Comparison of ENCODE assay signal across 17 cellular contexts in the genomic region with DNA sequence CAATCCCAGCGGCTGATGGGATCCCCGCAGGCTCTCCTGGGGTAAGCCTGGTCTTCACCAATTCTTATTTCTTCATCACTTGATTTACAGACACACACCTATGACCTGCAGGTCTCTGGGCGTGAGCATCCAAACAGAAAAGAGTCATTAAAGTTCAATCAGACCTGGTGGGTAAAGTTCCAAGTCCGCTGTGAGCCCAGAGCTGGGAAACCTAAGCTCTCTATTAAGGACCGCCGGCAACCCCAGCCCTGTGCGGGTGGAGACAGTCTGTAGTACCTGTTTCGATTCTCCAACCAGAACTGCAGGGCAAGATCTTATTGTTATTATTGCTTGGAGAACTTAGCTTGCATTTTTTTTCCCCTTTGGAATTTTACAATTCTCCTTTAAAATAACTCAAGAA.
DNase-seq lines count a peak whose midpoint lies in the region; ATAC-seq and FAIRE-seq lines count a peak whose summit lies in the region.
"Had no signal": no experiment of that assay in that cellular context is flagged by ENCODE, and none has a peak within 500 bp of the region (broad histone marks: within the 10 kb centered on the region; RNA-seq: fewer than 3 reads in every experiment).

No MANE protein-coding gene starts in this region.

- WGBS in small intestine, 3 donors: 11 to 63% (median 38%) methylated on average over 8 of the region's 8 CpGs

- H3K4me3 Mint-ChIP-seq in activated CD8-positive, alpha-beta T cell treated with anti-CD3 and anti-CD28 coated beads, Interleukin-2, amount 10 ng/mL, durations not matched to agents 7 days and 5 days: no peak overlapping the region
- H3K4me3 Mint-ChIP-seq: CD14-positive monocyte; CD4-positive, alpha-beta memory T cell had no signal

- CTCF ChIA-PET in activated CD8-positive, alpha-beta T cell treated with anti-CD3 and anti-CD28 coated beads, Interleukin-2, amount 10 ng/mL, durations not matched to agents 7 days and 5 days (lab: Charles Lee): no interaction called here

- H3K4me1 Mint-ChIP-seq in activated CD8-positive, alpha-beta T cell treated with anti-CD3 and anti-CD28 coated beads, Interleukin-2, amount 10 ng/mL, durations not matched to agents 7 days and 5 days (ENCODE audit: low read depth): no peaks in the 10 kb centered on the region
- H3K4me1 Mint-ChIP-seq: CD14-positive monocyte; CD4-positive, alpha-beta memory T cell had no signal

- no peaks in the 10 kb centered on the region for H3K27me3 Mint-ChIP-seq in activated CD8-positive, alpha-beta T cell treated with anti-CD3 and anti-CD28 coated beads, Interleukin-2, amount 10 ng/mL, durations not matched to agents 7 days and 5 days (ENCODE audit: low read depth)

- no peaks in the 10 kb centered on the region for H3K9me3 ChIP-seq in small intestine (ENCODE audit: control insufficient read depth, low read depth)
- H3K9me3 ChIP-seq: BLaER1, HAP-1 had no signal

- no peak overlapping the region for H3K4me3 ChIP-seq in small intestine (ENCODE audit: low read depth in 1 of 2, low read length in 2 of 2)
- H3K4me3 ChIP-seq: BLaER1, GM12878, HAP-1 had no signal

- H3K27me3 ChIP-seq in small intestine (ENCODE audit: control insufficient read depth in 2 of 2, insufficient read depth in 2 of 2, low read length in 2 of 2): no peaks in the 10 kb centered on the region
- H3K27me3 ChIP-seq: BLaER1 had no signal

- H3K27ac ChIP-seq in small intestine (ENCODE audit: low read depth in 1 of 2, low read length in 1 of 2): no peak overlapping the region
- H3K27ac ChIP-seq: BLaER1 had no signal

- FAIRE-seq in small intestine (lab: Jason Lieb, UNC): no peak
- FAIRE-seq: GM12878, H1 had no signal

- POLR2A ChIA-PET in activated CD8-positive, alpha-beta T cell treated with anti-CD3 and anti-CD28 coated beads, Interleukin-2, amount 10 ng/mL, durations not matched to agents 7 days and 5 days (lab: Charles Lee): no interaction called here

- no peak for ATAC-seq in activated CD8-positive, alpha-beta T cell treated with anti-CD3 and anti-CD28 coated beads, Interleukin-2, amount 10 ng/mL, durations not matched to agents 7 days and 5 days
- ATAC-seq: GM12878 had no signal

- no peaks in the 10 kb centered on the region for H3K9me3 Mint-ChIP-seq in activated CD8-positive, alpha-beta T cell treated with anti-CD3 and anti-CD28 coated beads, Interleukin-2, amount 10 ng/mL, durations not matched to agents 7 days and 5 days (ENCODE audit: insufficient read depth)
- H3K9me3 Mint-ChIP-seq: CD14-positive monocyte; CD4-positive, alpha-beta memory T cell had no signal

- no peaks in the 10 kb centered on the region for H3K4me1 ChIP-seq in small intestine (ENCODE audit: control insufficient read depth in 2 of 2, insufficient read depth in 1 of 2, low read depth in 1 of 2, low read length in 1 of 2)
- H3K4me1 ChIP-seq: BLaER1, HAP-1 had no signal

- no peak overlapping the region for H3K27ac Mint-ChIP-seq in activated CD8-positive, alpha-beta T cell treated with anti-CD3 and anti-CD28 coated beads, Interleukin-2, amount 10 ng/mL, durations not matched to agents 7 days and 5 days
- H3K27ac Mint-ChIP-seq: CD14-positive monocyte; CD4-positive, alpha-beta memory T cell had no signal

- no peaks in the 10 kb centered on the region for H3K36me3 Mint-ChIP-seq in activated CD8-positive, alpha-beta T cell treated with anti-CD3 and anti-CD28 coated beads, Interleukin-2, amount 10 ng/mL, durations not matched to agents 7 days and 5 days (ENCODE audit: low read depth)
- H3K36me3 Mint-ChIP-seq: CD14-positive monocyte; CD4-positive, alpha-beta memory T cell had no signal

- no peaks in the 10 kb centered on the region for H3K36me3 ChIP-seq in small intestine (ENCODE audit: control insufficient read depth in 2 of 2, insufficient read depth in 2 of 2, low read length in 2 of 2)
- H3K36me3 ChIP-seq: BLaER1, HAP-1 had no signal

- DNase-seq in NCI-H69 (lab: John Stamatoyannopoulos, UW) (peak; percentile 37), left kidney (ENCODE audit: low read depth, low spot score) (peak; percentile 21), small intestine (peak; percentile 57), SW 1271 (lab: John Stamatoyannopoulos, UW) (no peak), DMS53 treated with DMSO at 0.1 percent for 48 hours (lab: John Stamatoyannopoulos, UW; ENCODE audit: unreplicated experiment) (no peak), NCI-H1436 (lab: John Stamatoyannopoulos, UW) (no peak)
- DNase-seq in activated CD8-positive, alpha-beta T cell treated with anti-CD3 and anti-CD28 coated beads, Interleukin-2, amount 10 ng/mL, durations not matched to agents 7 days and 5 days: no peak
- DNase-seq: 8988T; CD4-positive, alpha-beta memory T cell; DMS153; DND-41; EL had no signal

Comparison
In these comparisons a context has a peak if more than half of its experiments do, and no peak if none do; other contexts are left out.
1. DNase-seq: peak in NCI-H69 (single experiment), left kidney (single experiment) and small intestine (single experiment); none in activated CD8-positive, alpha-beta T cell treated with anti-CD3 and anti-CD28 coated beads, Interleukin-2, amount 10 ng/mL, durations not matched to agents 7 days and 5 days (single experiment), SW 1271 (0 of 2), DMS53 treated with DMSO at 0.1 percent for 48 hours (single experiment) and NCI-H1436 (single experiment).